Comparison of ENCODE assay signal across 8 cellular contexts in genomic region chr17:81509048-81509686, GRCh38. TPM values are rescaled to one million over a fixed set of nuclear protein-coding genes. Genes with fewer than 3 reads are reported as not detected.
DNase-seq lines count a peak whose midpoint lies in the region; ATAC-seq, FAIRE-seq and TF ChIP-seq lines count a peak whose summit lies in the region.

No MANE protein-coding gene starts in this region.

- H2AFZ ChIP-seq in GM12878 (ENCODE audit: control insufficient read depth, low read depth, low read length): no peak overlapping the region

- H3K9me3 ChIP-seq in GM12878 (replicated peaks; ENCODE audit: control insufficient read depth, insufficient read depth, low read length): no peaks in the 10 kb centered on the region; the same call in 2 of the 3 replicates
- H3K9me3 ChIP-seq in lung (ENCODE audit: control insufficient read depth in 2 of 2, insufficient read depth in 1 of 2, low read length in 1 of 2): peaks cover 0 to 5% of the 10 kb centered on the region in 2 donors
- H3K9me3 ChIP-seq in uterus: no peaks in the 10 kb centered on the region

- POLR2A ChIA-PET in GM12878 (lab: Charles Lee): interaction anchor here (0.6 to 2.4 kb wide), 4 partner anchors 7 to 157 kb away, joined by 3 to 16 read pairs (median 4); partner anchors contain the start of genes CCDC137 and OXLD1

- ATAC-seq in GM12878 (peak; percentile 0; the same call in 1 of the 3 replicates), lung (ENCODE audit: insufficient read depth, low FRiP score) (no peak), HG03457 (IDR thresholded peaks at IDR 0.05; ENCODE audit: unreplicated experiment) (no peak)

- CTCF ChIA-PET in GM12878 (lab: Yijun Ruan, JAX): interaction anchor here (0.7 to 1.6 kb wide), 3 partner anchors 24 to 217 kb away, joined by 3 to 8 read pairs (median 4); no protein-coding TSS in a partner anchor

- no peaks in the 10 kb centered on the region for H3K27me3 ChIP-seq in GM12878 (replicated peaks in 1 of 2; ENCODE audit: control insufficient read depth in 2 of 2, insufficient read depth in 2 of 2, low read length in 1 of 2)
- no peaks in the 10 kb centered on the region for H3K27me3 ChIP-seq in lung (ENCODE audit: control insufficient read depth, insufficient read depth)
- no peaks in the 10 kb centered on the region for H3K27me3 ChIP-seq in uterus

- no peak for TF ChIP-seq RAD21 in GM12878 (IDR thresholded peaks at IDR 0.05; ENCODE audit: insufficient read depth, low read depth, low read length)

- H3K4me3 ChIP-seq in NB4 (ENCODE audit: low read depth, low read length): peak overlapping the region; percentile 69
- peak overlapping the region; percentile 95 for H3K4me3 ChIP-seq in GM12878
- H3K4me3 ChIP-seq in lung: peak overlapping the region; percentile 90
- peak overlapping the region; percentile 77 to 98 for H3K4me3 ChIP-seq in uterus

- TF ChIP-seq CTCF in NB4 (IDR thresholded peaks at IDR 0.05; ENCODE audit: low read depth, low read length): no peak
- no peak for TF ChIP-seq CTCF in GM12878 (IDR thresholded peaks at IDR 0.05 in 2 of 3, conservative IDR thresholded peaks at IDR 0.05 in 1 of 3; ENCODE audit: control insufficient read depth in 2 of 3, extremely low read depth in 1 of 3, insufficient read depth in 1 of 3, low read depth in 3 of 3, low read length in 3 of 3)
- no peak for TF ChIP-seq CTCF in lung (IDR thresholded peaks at IDR 0.05; ENCODE audit: control extremely low read depth, extremely low read depth)
- no peak for TF ChIP-seq CTCF in uterus (IDR thresholded peaks at IDR 0.05)
- TF ChIP-seq CTCF in D721Med (IDR thresholded peaks at IDR 0.05; ENCODE audit: insufficient read depth, missing control alignments): no peak

- H3K36me3 ChIP-seq in GM12878 (ENCODE audit: control insufficient read depth in 2 of 2, insufficient read depth in 2 of 2, low read length in 1 of 2) (peaks cover 18 to 29% of the 10 kb centered on the region in 2 experiments), lung (ENCODE audit: control insufficient read depth in 2 of 2, insufficient read depth in 2 of 2, low read length in 2 of 2) (peaks cover 18 to 27% of the 10 kb centered on the region in 2 donors), uterus (no peaks in the 10 kb centered on the region)

- no peak for TF ChIP-seq POLR2A in NB4 (IDR thresholded peaks at IDR 0.05; ENCODE audit: extremely low read depth, insufficient read length)
- TF ChIP-seq POLR2A in GM12878 (IDR thresholded peaks at IDR 0.05; ENCODE audit: low read depth, low read length): peak; percentile 78
- TF ChIP-seq POLR2A in uterus (IDR thresholded peaks at IDR 0.05): no peak

- RAD21 ChIA-PET in GM12878 (lab: Charles Lee; ENCODE audit: unreplicated experiment): interaction anchor here (0.8 to 1.3 kb wide), 2 partner anchors 10 to 26 kb away, joined by 3 to 4 read pairs; no protein-coding TSS in a partner anchor

- in situ Hi-C loops in GM12878 (cut with MboI): no loop called here

- H3K4me1 ChIP-seq in GM12878 (ENCODE audit: control insufficient read depth, insufficient read depth, low read length) (no peaks in the 10 kb centered on the region), lung (ENCODE audit: control insufficient read depth in 2 of 2, insufficient read depth in 2 of 2, low read length in 2 of 2) (peaks cover 0 to 3% of the 10 kb centered on the region in 2 donors), uterus (no peaks in the 10 kb centered on the region)

- peaks cover 52% of the 10 kb centered on the region for H3K79me2 ChIP-seq in GM12878 (ENCODE audit: control insufficient read depth, insufficient read depth, low read length)

- FAIRE-seq in GM12878 (lab: Jason Lieb, UNC) (peak; percentile 83), D721Med (lab: Jason Lieb, UNC) (no peak)

- H3K9ac ChIP-seq in GM12878 (ENCODE audit: control insufficient read depth, insufficient read depth, low read length): peak overlapping the region; percentile 85

- WGBS in GM12878 (ENCODE audit: insufficient coverage, insufficient replicate concordance, low lambda C conversion rate, missing lambda C conversion rate): 13% methylated on average over 8 of the region's 8 CpGs
- 45 to 57% methylated on average over 8 of the region's 8 CpGs for WGBS in lung, 2 donors

- intact Hi-C loops in GM12878 (cut with micrococcal nuclease; ENCODE audit: unreplicated experiment) (no loop called here), uterus (cut with DNase I; ENCODE audit: low total_unique reads) (no loop called here)

- H3K27ac ChIP-seq in GM12878 (ENCODE audit: control insufficient read depth, insufficient read depth): peak overlapping the region; percentile 15; the same call in 1 of the 2 replicates
- peak overlapping the region; percentile 9 to 21 for H3K27ac ChIP-seq in lung (ENCODE audit: low read depth in 1 of 2, low read length in 1 of 2)
- peak overlapping the region; percentile 50 to 97 for H3K27ac ChIP-seq in uterus

- SMC1A ChIA-PET in GM12878 (lab: Charles Lee; ENCODE audit: uncharacterized antibody, unreplicated experiment): interaction anchor here (2.2 kb wide), 1 partner anchor 25 kb away, joined by 9 read pairs; no protein-coding TSS in a partner anchor

- no TSS peak for BruUV-seq in GM12878 (replicated peaks; lab: Mats Ljungman, UMichigan)

- peak overlapping the region; percentile 85 for H3K4me2 ChIP-seq in GM12878 (ENCODE audit: control insufficient read depth, insufficient read depth)

- no peak for TF ChIP-seq EP300 in GM12878 (IDR thresholded peaks at IDR 0.05; ENCODE audit: borderline replicate concordance in 1 of 2, control insufficient read depth in 1 of 2, low read depth in 2 of 2, low read length in 2 of 2)

- H4K20me1 ChIP-seq in GM12878 (ENCODE audit: control insufficient read depth, insufficient read depth): peaks cover 11% of the 10 kb centered on the region

- DNase-seq in ELR (ENCODE audit: low read depth) (peak; percentile 58), NB4 (ENCODE audit: low read depth) (no peak), GM12878 (ENCODE audit: low read depth, low spot score) (no peak), lung (ENCODE audit: low spot score) (no peak), uterus (no peak), kidney glomerular epithelial cell (lab: John Stamatoyannopoulos, UW) (no peak), D721Med (ENCODE audit: insufficient read length, low spot score) (no peak)

RNA-seq across cellular contexts. Expression of gene ACTG1, which starts 3.4 kb away (rescaled TPM):
- 961 and 1,180 TPM in 2 replicates for total RNA-seq in GM12878 (2013; cell fraction: nucleolus; rRNA removed)
- total RNA-seq in GM12878 (2014; rRNA removed) (5,146 and 5,299 TPM in 2 replicates), GM12878 (2014; rRNA removed; fragmentation: Illumina TruSeq; extraction: Trizol) (2,069 and 2,477 TPM in 2 replicates), GM12878 (2021) (5,806 and 6,105 TPM in 2 replicates), lung (1,000 to 10,000 TPM; 3,059 to 3,066 TPM), uterus (1,000 to 10,000 TPM; 1,023 to 5,472 (median 2,159) TPM)
- 2,827 TPM for polyA plus RNA-seq in GM12878 (2011; ENCODE audit: low read depth)
- polyA plus RNA-seq in GM12878 (2011; rRNA removed) (466 and 810 TPM in 2 replicates), GM12878 (2014; fragmentation: Illumina TruSeq; extraction: Trizol) (1,415 and 2,801 TPM in 2 replicates), GM12878 (2014; fragmentation: Nextera tagmentation; extraction: Ambion mirVana) (1,000 to 10,000 TPM in 1 of 2 experiments, 100 to 1,000 TPM in 1; 969 to 1,906 TPM), GM12878 (2014; rRNA removed) (4,499 and 5,417 TPM in 2 replicates), GM12878 (2016; fragmentation: Nextera tagmentation; extraction: Ambion mirVana) (1,000 to 10,000 TPM; 4,621 to 4,893 TPM), lung (1,000 to 10,000 TPM; 1,461 to 4,301 TPM)
- polyA plus RNA-seq in GM12878 (2011; cell fraction: cytosol; rRNA removed): 2,470 and 3,258 TPM in 2 replicates
- polyA plus RNA-seq in GM12878 (2011; cell fraction: nucleus; rRNA removed): 3,407 and 5,928 TPM in 2 replicates
- polyA plus RNA-seq in GM12878 (2012): 4,353 and 5,466 TPM in 2 replicates
- polyA minus RNA-seq in GM12878 (2011; rRNA and poly(A)+ RNA removed): 709 and 994 TPM in 2 replicates
- polyA minus RNA-seq in GM12878 (2011; cell fraction: cytosol; rRNA and poly(A)+ RNA removed): 871 and 986 TPM in 2 replicates
- polyA minus RNA-seq in GM12878 (2011; cell fraction: nucleus; rRNA and poly(A)+ RNA removed): 602 and 1,073 TPM in 2 replicates

RNA-seq across cellular contexts. Expression of gene FSCN2, which starts 19.0 kb away (rescaled TPM):
- total RNA-seq in GM12878 (2013; cell fraction: nucleolus; rRNA removed): 19.6 and 21.4 TPM in 2 replicates
- 1.2 and 1.8 TPM in 2 replicates for total RNA-seq in GM12878 (2014; rRNA removed)
- total RNA-seq in GM12878 (2014; rRNA removed; fragmentation: Illumina TruSeq; extraction: Trizol): 0.14 and 0.58 TPM in 2 replicates
- 2.1 and 2.7 TPM in 2 replicates for total RNA-seq in GM12878 (2021)
- polyA plus RNA-seq in GM12878 (2011; ENCODE audit: low read depth): not detected
- polyA plus RNA-seq in GM12878 (2011; rRNA removed): 0.29 and 0.65 TPM in 2 replicates
- polyA plus RNA-seq in GM12878 (2011; cell fraction: cytosol; rRNA removed): 0.69 and 1.0 TPM in 2 replicates
- 6.3 and 7.2 TPM in 2 replicates for polyA plus RNA-seq in GM12878 (2011; cell fraction: nucleus; rRNA removed)
- polyA plus RNA-seq in GM12878 (2012): 1.5 and 1.6 TPM in 2 replicates
- polyA plus RNA-seq in GM12878 (2014; fragmentation: Illumina TruSeq; extraction: Trizol): 0.19 and 0.24 TPM in 2 replicates
- not detected for polyA plus RNA-seq in GM12878 (2014; fragmentation: Nextera tagmentation; extraction: Ambion mirVana)
- 1.9 and 2.0 TPM in 2 replicates for polyA plus RNA-seq in GM12878 (2014; rRNA removed)
- under 1 TPM in 1 of 2 experiments, not detected in 1; 0.12 TPM for polyA plus RNA-seq in GM12878 (2016; fragmentation: Nextera tagmentation; extraction: Ambion mirVana)
- 0.44 and 2.2 TPM in 2 replicates for polyA minus RNA-seq in GM12878 (2011; rRNA and poly(A)+ RNA removed)
- 0.80 and 1.0 TPM in 2 replicates for polyA minus RNA-seq in GM12878 (2011; cell fraction: cytosol; rRNA and poly(A)+ RNA removed)
- polyA minus RNA-seq in GM12878 (2011; cell fraction: nucleus; rRNA and poly(A)+ RNA removed): 3.7 and 4.2 TPM in 2 replicates
- 1 to 10 TPM; 2.1 to 3.9 TPM for total RNA-seq in lung
- polyA plus RNA-seq in lung: 1 to 10 TPM in 1 of 2 donors, under 1 TPM in 1; 0.46 to 1.8 TPM
- 1 to 10 TPM in 2 of 4 donors, not detected in 2; 5.0 to 7.4 TPM for total RNA-seq in uterus

RNA-seq across cellular contexts. Expression of gene FAAP100, which starts 43.0 kb away (rescaled TPM):
- total RNA-seq in GM12878 (2013; cell fraction: nucleolus; rRNA removed): 86.7 and 99.0 TPM in 2 replicates
- total RNA-seq in GM12878 (2014; rRNA removed) (25.1 and 25.8 TPM in 2 replicates), GM12878 (2014; rRNA removed; fragmentation: Illumina TruSeq; extraction: Trizol) (8.1 and 12.2 TPM in 2 replicates), GM12878 (2021) (39.6 and 46.2 TPM in 2 replicates), lung (10 to 100 TPM; 20.8 to 34.4 TPM), uterus (10 to 100 TPM in 2 of 4 donors, 1 to 10 TPM in 2; 3.5 to 31.2 (median 17.3) TPM)
- polyA plus RNA-seq in GM12878 (2011; ENCODE audit: low read depth): 6.6 TPM
- polyA plus RNA-seq in GM12878 (2011; rRNA removed) (3.4 and 8.1 TPM in 2 replicates), GM12878 (2014; fragmentation: Illumina TruSeq; extraction: Trizol) (1.4 and 5.2 TPM in 2 replicates), GM12878 (2014; fragmentation: Nextera tagmentation; extraction: Ambion mirVana) (under 1 TPM; 0.11 to 0.49 TPM), GM12878 (2014; rRNA removed) (34.4 and 39.8 TPM in 2 replicates), GM12878 (2016; fragmentation: Nextera tagmentation; extraction: Ambion mirVana) (10 to 100 TPM; 22.0 to 26.8 TPM), lung (10 to 100 TPM; 21.4 to 29.3 TPM)
- 16.4 and 25.8 TPM in 2 replicates for polyA plus RNA-seq in GM12878 (2011; cell fraction: cytosol; rRNA removed)
- polyA plus RNA-seq in GM12878 (2011; cell fraction: nucleus; rRNA removed): 52.4 and 74.0 TPM in 2 replicates
- polyA plus RNA-seq in GM12878 (2012): 16.2 and 18.9 TPM in 2 replicates
- polyA minus RNA-seq in GM12878 (2011; rRNA and poly(A)+ RNA removed): 8.9 and 32.2 TPM in 2 replicates
- polyA minus RNA-seq in GM12878 (2011; cell fraction: cytosol; rRNA and poly(A)+ RNA removed): 13.6 and 14.8 TPM in 2 replicates
- polyA minus RNA-seq in GM12878 (2011; cell fraction: nucleus; rRNA and poly(A)+ RNA removed): 36.3 and 44.7 TPM in 2 replicates

Comparison
In these comparisons a context has a peak if more than half of its experiments do, and no peak if none do; other contexts are left out.
1. H3K27ac ChIP-seq: peak in every context shown above with its lines; median percentile 74 in uterus; 15 in GM12878; 15 in lung.